Comparison of ENCODE assay signal across 13 cellular contexts in the genomic region with DNA sequence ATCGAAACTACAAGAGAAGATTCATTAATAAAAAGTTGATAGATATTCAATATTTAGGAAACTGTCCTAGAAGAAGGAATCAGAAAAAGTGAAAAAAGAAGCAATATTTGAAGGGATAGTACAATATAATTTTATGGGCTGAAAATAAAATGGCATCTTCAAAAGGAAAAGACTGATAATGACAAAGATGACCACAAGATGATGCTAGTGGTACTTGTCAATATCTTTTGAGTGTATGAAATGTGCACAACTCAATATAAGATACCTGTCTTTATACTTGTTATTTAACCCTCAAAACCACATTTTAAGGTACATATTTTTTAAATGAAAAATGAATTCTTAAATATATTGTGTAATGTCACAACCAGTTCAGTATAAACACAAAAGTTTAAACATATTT.
DNase-seq lines count a peak whose midpoint lies in the region; ATAC-seq and TF ChIP-seq lines count a peak whose summit lies in the region.
"Had no signal": no experiment of that assay in that cellular context is flagged by ENCODE, and none has a peak within 500 bp of the region (broad histone marks: within the 10 kb centered on the region; RNA-seq: fewer than 3 reads in every experiment).

No MANE protein-coding gene starts in this region.

- peak; percentile 70 for DNase-seq in A673 (ENCODE audit: low spot score)
- DNase-seq in HFF-Myc (ENCODE audit: extremely low read depth, low read depth): peak; percentile 1
- DNase-seq in RWPE2 (ENCODE audit: low spot score): no peak
- DNase-seq in fibroblast of peridontal ligament (ENCODE audit: extremely low read depth): peak; percentile 41
- DNase-seq in ureter (ENCODE audit: low spot score): no peak
- no peak for DNase-seq in hypothalamus (lab: John Stamatoyannopoulos, UW)
- DNase-seq: activated B cell treated with CpG ODN at 0.5 μM for 24 hours; activated naive CD4-positive, alpha-beta T cell treated with Interleukin-2 at 50 U/mL for 16 hours; CD4-positive, alpha-beta memory T cell; naive thymus-derived CD4-positive, alpha-beta T cell; stimulated activated CD4-positive, alpha-beta T cell treated with anti-CD3 and anti-CD28 coated beads, Interleukin-1b, Interleukin-23, amount 100 ng/mL, for 48 hours had no signal

- POLR2A ChIA-PET in A673 (lab: Charles Lee; ENCODE audit: low non-redundant PET): no interaction called here

- TF ChIP-seq CTCF in A673 (conservative IDR thresholded peaks at IDR 0.05; ENCODE audit: low read depth, low read length): peak; percentile 80
- peak; percentile 13 for TF ChIP-seq CTCF in HFF-Myc (IDR thresholded peaks at IDR 0.05; ENCODE audit: low read depth, low read length, missing control alignments)
- peak; percentile 92 for TF ChIP-seq CTCF in RWPE2 (IDR thresholded peaks at IDR 0.05; ENCODE audit: poor library complexity, severe bottlenecking)

- TF ChIP-seq POLR2A in GM18505 (IDR thresholded peaks at IDR 0.05; ENCODE audit: borderline replicate concordance, extremely low read depth, insufficient read depth, insufficient read length): no peak

- no TSS peak for BruUV-seq in A673 (replicated peaks; lab: Mats Ljungman, UMichigan)

- no peaks in the 10 kb centered on the region for H3K9me3 ChIP-seq in A673 (ENCODE audit: low read depth, low read length, poor library complexity, severe bottlenecking)
- H3K9me3 ChIP-seq in RWPE2 (ENCODE audit: severe bottlenecking): no peaks in the 10 kb centered on the region

- no peak overlapping the region for H3K27ac ChIP-seq in A673 (ENCODE audit: low read depth, low read length, poor library complexity, severe bottlenecking)
- H3K27ac ChIP-seq in RWPE2 (ENCODE audit: poor library complexity, severe bottlenecking): no peak overlapping the region

- no peaks in the 10 kb centered on the region for H3K36me3 ChIP-seq in A673 (ENCODE audit: insufficient read depth, low read length, poor library complexity, severe bottlenecking)
- H3K36me3 ChIP-seq in RWPE2 (ENCODE audit: low read depth): no peaks in the 10 kb centered on the region

- H3K4me1 ChIP-seq in A673 (ENCODE audit: insufficient read depth, low read length, poor library complexity, severe bottlenecking) (no peaks in the 10 kb centered on the region), RWPE2 (ENCODE audit: insufficient read depth, poor library complexity, severe bottlenecking) (no peaks in the 10 kb centered on the region)

- no peak overlapping the region for H3K4me3 ChIP-seq in A673 (ENCODE audit: low read depth, low read length, poor library complexity, severe bottlenecking)
- no peak overlapping the region for H3K4me3 ChIP-seq in HFF-Myc (replicated peaks; ENCODE audit: low read depth, low read length)
- H3K4me3 ChIP-seq in RWPE2 (ENCODE audit: severe bottlenecking): no peak overlapping the region

- no peak for ATAC-seq in RWPE2 (ENCODE audit: low read depth)
- ATAC-seq in HG03432 (IDR thresholded peaks at IDR 0.05; ENCODE audit: unreplicated experiment): no peak
- ATAC-seq in GM18505 (IDR thresholded peaks at IDR 0.05; ENCODE audit: unreplicated experiment): no peak
- ATAC-seq: naive thymus-derived CD4-positive, alpha-beta T cell had no signal

- intact Hi-C loops in A673 (cut with micrococcal nuclease; ENCODE audit: unreplicated experiment): no loop called here

- CTCF ChIA-PET in A673 (lab: Charles Lee): no interaction called here

- no peaks in the 10 kb centered on the region for H3K27me3 ChIP-seq in A673 (replicated peaks; ENCODE audit: insufficient read depth, low read depth, low read length, poor library complexity)
- H3K27me3 ChIP-seq in RWPE2 (ENCODE audit: insufficient read depth, poor library complexity, severe bottlenecking): no peaks in the 10 kb centered on the region

Comparison
In these comparisons a context has a peak if more than half of its experiments do, and no peak if none do; other contexts are left out.
1. DNase-seq: peak in A673 (single experiment), HFF-Myc (single experiment) and fibroblast of peridontal ligament (single experiment); none in RWPE2 (single experiment), ureter (single experiment) and hypothalamus (0 of 51).
2. CTCF ChIP-seq: peak in every context shown above with its lines; median percentile 92 in RWPE2; 80 in A673; 13 in HFF-Myc.